Comparison of ENCODE assay signal across 15 cellular contexts in genomic region chr6:124482071-124482491, GRCh38.
DNase-seq lines count a peak whose midpoint lies in the region; ATAC-seq and TF ChIP-seq lines count a peak whose summit lies in the region.
"Had no signal": no experiment of that assay in that cellular context is flagged by ENCODE, and none has a peak within 500 bp of the region (broad histone marks: within the 10 kb centered on the region; RNA-seq: fewer than 3 reads in every experiment).

No MANE protein-coding gene starts in this region.

- no peaks in the 10 kb centered on the region for H3K4me1 ChIP-seq in mucosa of descending colon (ENCODE audit: low read depth)
- no peaks in the 10 kb centered on the region for H3K4me1 ChIP-seq in ovary (ENCODE audit: insufficient read depth)
- H3K4me1 ChIP-seq in GM23338 (ENCODE audit: insufficient read depth): no peaks in the 10 kb centered on the region

- no peak overlapping the region for H3K4me3 Mint-ChIP-seq in GM23338
- H3K4me3 Mint-ChIP-seq: CD4-positive, CD25-positive, alpha-beta regulatory T cell had no signal

- TF ChIP-seq EP300 in ovary (IDR thresholded peaks at IDR 0.05): no peak

- H3K4me3 ChIP-seq in astrocyte of the cerebellum (ENCODE audit: low read depth, low read length) (no peak overlapping the region), mucosa of descending colon (no peak overlapping the region), ovary (no peak overlapping the region), GM23338 (no peak overlapping the region)
- H3K4me3 ChIP-seq: BLaER1 treated with 17β-estradiol and CSF1 and Interleukin-3, amounts not matched to agents 10 nM and 100 nM had no signal

- peaks cover 3% of the 10 kb centered on the region; the same call in 2 of the 3 replicates for H3K4me1 Mint-ChIP-seq in GM23338
- H3K4me1 Mint-ChIP-seq: CD4-positive, CD25-positive, alpha-beta regulatory T cell had no signal

- no peak overlapping the region for H2AFZ ChIP-seq in GM23338

- H3K27ac ChIP-seq in ovary: no peak overlapping the region
- H3K27ac ChIP-seq in GM23338 (ENCODE audit: low read depth): no peak overlapping the region
- H3K27ac ChIP-seq: BLaER1 treated with 17β-estradiol and CSF1 and Interleukin-3, amounts not matched to agents 10 nM and 100 nM; HL-60 had no signal

- TF ChIP-seq CTCF in astrocyte of the cerebellum (IDR thresholded peaks at IDR 0.05; ENCODE audit: low read depth, low read length, missing control alignments) (no peak), mucosa of descending colon (IDR thresholded peaks at IDR 0.05) (no peak), ovary (IDR thresholded peaks at IDR 0.05) (no peak), GM23338 (conservative IDR thresholded peaks at IDR 0.05; ENCODE audit: low read depth in 2 of 2) (no peak)

- no peaks in the 10 kb centered on the region for H3K27me3 Mint-ChIP-seq in GM23338 (ENCODE audit: insufficient read depth, low read depth, poor library complexity)
- H3K27me3 Mint-ChIP-seq: CD4-positive, CD25-positive, alpha-beta regulatory T cell had no signal

- H3K27me3 ChIP-seq in ovary (no peaks in the 10 kb centered on the region), GM23338 (ENCODE audit: insufficient read depth) (no peaks in the 10 kb centered on the region)
- H3K27me3 ChIP-seq: BLaER1 treated with 17β-estradiol and CSF1 and Interleukin-3, amounts not matched to agents 10 nM and 100 nM had no signal

- no peaks in the 10 kb centered on the region for H3F3A ChIP-seq in GM23338 (replicated peaks; ENCODE audit: low read depth)

- no peak for TF ChIP-seq POLR2A in ovary (IDR thresholded peaks at IDR 0.05)

- no peaks in the 10 kb centered on the region for H3K9me3 Mint-ChIP-seq in GM23338

- WGBS in ovary, 3 donors: 5 to 8% (median 7%) methylated on average over 1 of the region's 1 CpG

- H3K9me2 ChIP-seq in GM23338 (ENCODE audit: insufficient read depth): no peaks in the 10 kb centered on the region

- H3K36me3 ChIP-seq in mucosa of descending colon (ENCODE audit: low read depth): no peaks in the 10 kb centered on the region
- H3K36me3 ChIP-seq in ovary: no peaks in the 10 kb centered on the region
- H3K36me3 ChIP-seq in GM23338 (ENCODE audit: insufficient read depth): no peaks in the 10 kb centered on the region
- H3K36me3 ChIP-seq: BLaER1 treated with 17β-estradiol and CSF1 and Interleukin-3, amounts not matched to agents 10 nM and 100 nM had no signal

- intact Hi-C loops in mucosa of descending colon (cut with DNase I, micrococcal nuclease): no loop called here
- intact Hi-C loops in ovary (cut with DNase I): no loop called here

- in situ Hi-C loops in astrocyte of the cerebellum (cut with HindIII; ENCODE audit: low sequenced_read_pairs): no loop called here

- peak; percentile 31 for DNase-seq in A172 (ENCODE audit: low spot score)
- DNase-seq in M059J (ENCODE audit: low read depth): peak; percentile 82
- DNase-seq in astrocyte of the cerebellum (ENCODE audit: low read depth): peak; percentile 65
- DNase-seq in mucosa of descending colon: no peak
- no peak for DNase-seq in ovary
- DNase-seq in MV-4-11 (lab: John Stamatoyannopoulos, UW): no peak
- no peak for DNase-seq in NCI-H187 (lab: John Stamatoyannopoulos, UW)
- no peak for DNase-seq in GM23338 (ENCODE audit: low spot score)
- DNase-seq: 8988T; ACHN; CD4-positive, CD25-positive, alpha-beta regulatory T cell; DMS53 had no signal

- peak; percentile 42 for ATAC-seq in mucosa of descending colon
- ATAC-seq in GM23338: no peak
- ATAC-seq: HCT116 had no signal

- no peaks in the 10 kb centered on the region for H4K20me1 ChIP-seq in GM23338 (replicated peaks; ENCODE audit: insufficient read depth)
- H4K20me1 ChIP-seq: BLaER1 treated with 17β-estradiol and CSF1 and Interleukin-3, amounts not matched to agents 10 nM and 100 nM had no signal

- no peaks in the 10 kb centered on the region for H3K79me2 ChIP-seq in GM23338 (replicated peaks; ENCODE audit: insufficient read depth)

- H3K9me3 ChIP-seq in mucosa of descending colon (no peaks in the 10 kb centered on the region), ovary (no peaks in the 10 kb centered on the region)
- H3K9me3 ChIP-seq: BLaER1 treated with 17β-estradiol and CSF1 and Interleukin-3, amounts not matched to agents 10 nM and 100 nM had no signal

- H3K36me3 Mint-ChIP-seq in GM23338 (ENCODE audit: low read depth): no peaks in the 10 kb centered on the region
- H3K36me3 Mint-ChIP-seq: CD4-positive, CD25-positive, alpha-beta regulatory T cell had no signal

- H3K4me2 ChIP-seq in GM23338: no peak overlapping the region
- H3K4me2 ChIP-seq: BLaER1 treated with 17β-estradiol and CSF1 and Interleukin-3, amounts not matched to agents 10 nM and 100 nM had no signal

- no peak overlapping the region for H3K27ac Mint-ChIP-seq in GM23338
- H3K27ac Mint-ChIP-seq: CD4-positive, CD25-positive, alpha-beta regulatory T cell had no signal

TF ChIP-seq in GM23338, 12 proteins besides CTCF, POLR2A, EP300 and RAD21 (continues in another document):
- no peak for TF ChIP-seq STAT1 (IDR thresholded peaks at IDR 0.05; ENCODE audit: unreplicated experiment)
- no peak for TF ChIP-seq ETS1 (IDR thresholded peaks at IDR 0.05)
- no peak for TF ChIP-seq CREB1 (CRISPR knock-in tag; IDR thresholded peaks at IDR 0.05; ENCODE audit: low read depth)
- no peak for TF ChIP-seq EZH2phosphoT487 (IDR thresholded peaks at IDR 0.05; ENCODE audit: unreplicated experiment)
- no peak for TF ChIP-seq NANOG (IDR thresholded peaks at IDR 0.05; ENCODE audit: borderline replicate concordance)
- TF ChIP-seq, protein P1, sequence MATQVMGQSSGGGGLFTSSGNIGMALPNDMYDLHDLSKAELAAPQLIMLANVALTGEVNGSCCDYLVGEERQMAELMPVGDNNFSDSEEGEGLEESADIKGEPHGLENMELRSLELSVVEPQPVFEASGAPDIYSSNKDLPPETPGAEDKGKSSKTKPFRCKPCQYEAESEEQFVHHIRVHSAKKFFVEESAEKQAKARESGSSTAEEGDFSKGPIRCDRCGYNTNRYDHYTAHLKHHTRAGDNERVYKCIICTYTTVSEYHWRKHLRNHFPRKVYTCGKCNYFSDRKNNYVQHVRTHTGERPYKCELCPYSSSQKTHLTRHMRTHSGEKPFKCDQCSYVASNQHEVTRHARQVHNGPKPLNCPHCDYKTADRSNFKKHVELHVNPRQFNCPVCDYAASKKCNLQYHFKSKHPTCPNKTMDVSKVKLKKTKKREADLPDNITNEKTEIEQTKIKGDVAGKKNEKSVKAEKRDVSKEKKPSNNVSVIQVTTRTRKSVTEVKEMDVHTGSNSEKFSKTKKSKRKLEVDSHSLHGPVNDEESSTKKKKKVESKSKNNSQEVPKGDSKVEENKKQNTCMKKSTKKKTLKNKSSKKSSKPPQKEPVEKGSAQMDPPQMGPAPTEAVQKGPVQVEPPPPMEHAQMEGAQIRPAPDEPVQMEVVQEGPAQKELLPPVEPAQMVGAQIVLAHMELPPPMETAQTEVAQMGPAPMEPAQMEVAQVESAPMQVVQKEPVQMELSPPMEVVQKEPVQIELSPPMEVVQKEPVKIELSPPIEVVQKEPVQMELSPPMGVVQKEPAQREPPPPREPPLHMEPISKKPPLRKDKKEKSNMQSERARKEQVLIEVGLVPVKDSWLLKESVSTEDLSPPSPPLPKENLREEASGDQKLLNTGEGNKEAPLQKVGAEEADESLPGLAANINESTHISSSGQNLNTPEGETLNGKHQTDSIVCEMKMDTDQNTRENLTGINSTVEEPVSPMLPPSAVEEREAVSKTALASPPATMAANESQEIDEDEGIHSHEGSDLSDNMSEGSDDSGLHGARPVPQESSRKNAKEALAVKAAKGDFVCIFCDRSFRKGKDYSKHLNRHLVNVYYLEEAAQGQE (IDR thresholded peaks at IDR 0.05; ENCODE audit: unreplicated experiment): no peak
- TF ChIP-seq JUNB (IDR thresholded peaks at IDR 0.05; ENCODE audit: unreplicated experiment): no peak

Comparison
In these comparisons a context has a peak if more than half of its experiments do, and no peak if none do; other contexts are left out.
1. DNase-seq: peak in A172 (single experiment), M059J (single experiment) and astrocyte of the cerebellum (single experiment); none in mucosa of descending colon (0 of 3), ovary (0 of 5), MV-4-11 (single experiment), NCI-H187 (0 of 2) and GM23338 (single experiment).